Comparison of ENCODE assay signal across 8 cellular contexts in genomic region chr19:50629194-50629593, GRCh38. TPM values are rescaled to one million over a fixed set of nuclear protein-coding genes. Genes with fewer than 3 reads are reported as not detected.
"Had no signal": no experiment of that assay in that cellular context is flagged by ENCODE, and none has a peak within 500 bp of the region (broad histone marks: within the 10 kb centered on the region; RNA-seq: fewer than 3 reads in every experiment).

No MANE protein-coding gene starts in this region.

- H3K9ac ChIP-seq: KMS-11 had no signal

- H3K4me3 ChIP-seq: GM23338 had no signal

- H3K4me3 Mint-ChIP-seq: GM23338, H9, IgD-negative memory B cell had no signal

- DNase-seq: H9, HCEC 1CT, KBM-7 had no signal

- H3K27ac Mint-ChIP-seq: GM23338, H9, IgD-negative memory B cell had no signal

- H3K4me1 Mint-ChIP-seq: GM23338 had no signal

- H3K4me2 ChIP-seq: GM23338, KMS-11 had no signal

- ATAC-seq: GM23338 had no signal

- H2AFZ ChIP-seq: GM23338 had no signal

- H3K27ac ChIP-seq: HL-60, KMS-11 had no signal

RNA-seq across cellular contexts. Expression of gene SYT3, which starts 10.5 kb away (rescaled TPM):
- total RNA-seq: HepG2 had no signal
- polyA plus RNA-seq: HepG2, IgD-negative memory B cell had no signal

RNA-seq across cellular contexts. Expression of gene C19orf81, which starts 20.1 kb away (rescaled TPM):
- total RNA-seq: HepG2 had no signal
- polyA plus RNA-seq: HepG2 had no signal
